1 cellular context compared by ENCODE assay signal in genomic region chr14:102866982-102867761, GRCh38.
TF ChIP-seq lines count a peak whose summit lies in the region.

No MANE protein-coding gene starts in this region.

TF ChIP-seq in GM23338, 12 proteins besides CTCF, POLR2A, EP300 and RAD21 (continued from another document):
- no peak for TF ChIP-seq ZNF462 (CRISPR knock-in tag; IDR thresholded peaks at IDR 0.05)
- no peak for TF ChIP-seq POLR2AphosphoS5 (IDR thresholded peaks at IDR 0.05; ENCODE audit: low read depth)
- TF ChIP-seq ZNF331 (CRISPR knock-in tag; IDR thresholded peaks at IDR 0.05; ENCODE audit: low read depth), result no peak
TF ChIP-seq in GM23338: peak in this region for 0.
